In the genomic region with DNA sequence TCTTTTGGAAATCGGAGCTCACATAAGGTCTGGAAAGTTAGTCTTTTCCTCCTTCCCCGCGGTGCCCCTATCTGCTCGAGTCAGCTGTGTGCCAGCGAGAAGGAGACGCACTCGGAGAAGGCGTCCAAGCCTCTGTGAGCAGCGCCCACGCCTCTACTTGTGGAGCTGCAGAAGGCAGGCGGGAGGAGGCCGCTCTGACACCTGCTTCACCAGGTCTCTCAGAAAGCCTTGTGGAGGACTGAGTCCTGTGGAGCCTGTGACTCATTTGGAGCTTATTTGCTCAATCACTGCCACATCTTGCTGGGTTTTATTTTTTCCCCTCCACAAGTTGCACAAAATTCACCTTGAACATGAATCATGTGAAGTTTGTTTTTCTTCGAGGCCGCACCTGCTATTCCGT, we compare ENCODE assay signal across 15 cellular contexts.
DNase-seq lines count a peak whose midpoint lies in the region; ATAC-seq and TF ChIP-seq lines count a peak whose summit lies in the region.
"Had no signal": no experiment of that assay in that cellular context is flagged by ENCODE, and none has a peak within 500 bp of the region (broad histone marks: within the 10 kb centered on the region; RNA-seq: fewer than 3 reads in every experiment).

No MANE protein-coding gene starts in this region.

- peaks cover 5% of the 10 kb centered on the region for H3K27me3 Mint-ChIP-seq in endodermal cell (ENCODE audit: insufficient read depth)
- H3K27me3 Mint-ChIP-seq: CD8-positive, alpha-beta memory T cell; IgD-negative memory B cell had no signal

- H3K9me3 Mint-ChIP-seq in endodermal cell, result no peaks in the 10 kb centered on the region
- H3K9me3 Mint-ChIP-seq: GM23338 had no signal

- no peak overlapping the region for H3K27ac Mint-ChIP-seq in endodermal cell
- H3K27ac Mint-ChIP-seq: CD14-positive monocyte; CD8-positive, alpha-beta memory T cell; GM23338; IgD-negative memory B cell had no signal

- H2AFZ ChIP-seq in MM.1S (ENCODE audit: low read length) (peak overlapping the region; percentile 65), PC-3 (ENCODE audit: low read length) (no peak overlapping the region)
- H2AFZ ChIP-seq: GM23338 had no signal

- 94 to 95% methylated on average over 14 to 15 of the region's 15 CpGs for WGBS in endodermal cell (ENCODE audit: insufficient coverage in 1 of 2, insufficient read length in 1 of 2), 2 experiments

- no peaks in the 10 kb centered on the region for H3K27me3 ChIP-seq in MM.1S (replicated peaks; ENCODE audit: insufficient read depth, low read length)
- H3K27me3 ChIP-seq in PC-3 (ENCODE audit: low read length), result peaks cover 82% of the 10 kb centered on the region
- no peaks in the 10 kb centered on the region for H3K27me3 ChIP-seq in endodermal cell (ENCODE audit: control insufficient read depth, insufficient read depth, low read length, poor library complexity, severe bottlenecking)
- no peaks in the 10 kb centered on the region for H3K27me3 ChIP-seq in tibial artery

- H3K27ac ChIP-seq in MM.1S (ENCODE audit: low read length) (peak overlapping the region; percentile 50; the same call in 1 of the 2 replicates), PC-3 (ENCODE audit: low read length) (no peak overlapping the region), endodermal cell (ENCODE audit: low read depth, low read length) (no peak overlapping the region), tibial artery (no peak overlapping the region)
- H3K27ac ChIP-seq: A549 had no signal

- H3K9me3 ChIP-seq in MM.1S (replicated peaks; ENCODE audit: insufficient read depth, low read length) (no peaks in the 10 kb centered on the region), PC-3 (ENCODE audit: low read length) (no peaks in the 10 kb centered on the region), endodermal cell (ENCODE audit: control insufficient read depth, low read length) (no peaks in the 10 kb centered on the region), tibial artery (no peaks in the 10 kb centered on the region)
- H3K9me3 ChIP-seq: A549, Caco-2 had no signal

- CTCF ChIA-PET in PC-3 (lab: Charles Lee), result no interaction called here

- intact Hi-C loops in PC-3 (cut with micrococcal nuclease) (no loop called here), tibial artery (cut with DNase I; ENCODE audit: low total_unique reads) (no loop called here)

- H3F3A ChIP-seq in MM.1S (ENCODE audit: insufficient read depth, low read length), result no peaks in the 10 kb centered on the region
- no peaks in the 10 kb centered on the region for H3F3A ChIP-seq in PC-3 (ENCODE audit: low read length, unreplicated experiment)

- H3K4me1 ChIP-seq in MM.1S (ENCODE audit: low read length), result 0 out of 2 replicates have a peak, but pooled peaks cover 8% of the 10 kb centered on the region
- H3K4me1 ChIP-seq in PC-3 (ENCODE audit: insufficient read depth, low read length), result no peaks in the 10 kb centered on the region
- no peaks in the 10 kb centered on the region for H3K4me1 ChIP-seq in endodermal cell (ENCODE audit: control insufficient read depth, insufficient read depth, low read length)
- H3K4me1 ChIP-seq in tibial artery, result no peaks in the 10 kb centered on the region
- H3K4me1 ChIP-seq: A549, Caco-2 had no signal

- ATAC-seq in PC-3 (no peak; the same call in 1 of the 2 replicates), GM21529 (IDR thresholded peaks at IDR 0.05; ENCODE audit: unreplicated experiment) (no peak)
- ATAC-seq: A549 had no signal

- H4K20me1 ChIP-seq in MM.1S (ENCODE audit: insufficient read depth, low read length) (no peaks in the 10 kb centered on the region), PC-3 (ENCODE audit: low read length) (no peaks in the 10 kb centered on the region)

- H3K4me2 ChIP-seq in MM.1S (ENCODE audit: low read depth, low read length) (peak overlapping the region; percentile 63), PC-3 (ENCODE audit: low read length) (no peak overlapping the region)
- H3K4me2 ChIP-seq: A549, GM23338 had no signal

- H3K4me1 Mint-ChIP-seq in endodermal cell, result peaks cover 4% of the 10 kb centered on the region
- H3K4me1 Mint-ChIP-seq: CD14-positive monocyte; CD8-positive, alpha-beta memory T cell; IgD-negative memory B cell had no signal

- POLR2A ChIA-PET in PC-3 (lab: Charles Lee; ENCODE audit: unreplicated experiment), result interaction anchor here (0.5 kb wide), 1 partner anchor 1785 kb away, joined by 4 read pairs; no protein-coding TSS in a partner anchor

- H3K36me3 ChIP-seq in MM.1S (replicated peaks; ENCODE audit: insufficient read depth, low read length) (no peaks in the 10 kb centered on the region), PC-3 (ENCODE audit: low read depth, low read length) (no peaks in the 10 kb centered on the region), endodermal cell (ENCODE audit: control insufficient read depth, insufficient read depth, low read length) (no peaks in the 10 kb centered on the region), tibial artery (no peaks in the 10 kb centered on the region)

- no TSS peak for BruUV-seq in PC-3 (replicated peaks; lab: Mats Ljungman, UMichigan)

- H3K9ac ChIP-seq in MM.1S (ENCODE audit: low read length) (no peak overlapping the region), PC-3 (ENCODE audit: low read length) (no peak overlapping the region), endodermal cell (ENCODE audit: extremely low read depth, low read length, poor library complexity, severe bottlenecking) (no peak overlapping the region)

- H3K9me2 ChIP-seq in MM.1S (replicated peaks; ENCODE audit: insufficient read depth, low read length) (no peaks in the 10 kb centered on the region), PC-3 (replicated peaks; ENCODE audit: low read length) (no peaks in the 10 kb centered on the region)

- TF ChIP-seq CTCF in MM.1S (IDR thresholded peaks at IDR 0.05; ENCODE audit: low read length), result no peak
- no peak for TF ChIP-seq CTCF in PC-3 (conservative IDR thresholded peaks at IDR 0.05; ENCODE audit: low read depth, low read length)
- TF ChIP-seq CTCF in endodermal cell (conservative IDR thresholded peaks at IDR 0.05), result no peak
- no peak for TF ChIP-seq CTCF in tibial artery (IDR thresholded peaks at IDR 0.05)

- H3K4me3 Mint-ChIP-seq in endodermal cell, result no peak overlapping the region
- H3K4me3 Mint-ChIP-seq: CD14-positive monocyte; CD8-positive, alpha-beta memory T cell; GM23338; IgD-negative memory B cell had no signal

- DNase-seq in MM.1S (peak; percentile 33), PC-3 (peak; percentile 39), endodermal cell (peak; percentile 36), kidney tubule cell (ENCODE audit: low spot score) (peak; percentile 25), UCSD-AML1 (lab: John Stamatoyannopoulos, UW; ENCODE audit: unreplicated experiment) (no peak), DMS114 treated with DMSO at 0.1 percent for 48 hours (lab: John Stamatoyannopoulos, UW; ENCODE audit: unreplicated experiment) (no peak), tibial artery (no peak)
- DNase-seq: Caco-2; CD8-positive, alpha-beta memory T cell; DMS53 had no signal

- H3K36me3 Mint-ChIP-seq in endodermal cell (ENCODE audit: low read depth), result no peaks in the 10 kb centered on the region
- H3K36me3 Mint-ChIP-seq: CD14-positive monocyte; CD8-positive, alpha-beta memory T cell; IgD-negative memory B cell had no signal

- H3K4me3 ChIP-seq in MM.1S (ENCODE audit: low read length) (peak overlapping the region; percentile 38), PC-3 (ENCODE audit: low read length) (no peak overlapping the region), endodermal cell (ENCODE audit: low read length) (no peak overlapping the region), tibial artery (no peak overlapping the region)
- H3K4me3 ChIP-seq: A549, GM23338 had no signal

- H3K79me2 ChIP-seq in MM.1S (ENCODE audit: low read length) (no peaks in the 10 kb centered on the region), PC-3 (ENCODE audit: low read length) (no peaks in the 10 kb centered on the region)

Comparison
In these comparisons a context has a peak if more than half of its experiments do, and no peak if none do; other contexts are left out.
1. DNase-seq: peak in MM.1S (single experiment), PC-3 (single experiment), endodermal cell (single experiment) and kidney tubule cell (single experiment); none in UCSD-AML1 (single experiment), DMS114 treated with DMSO at 0.1 percent for 48 hours (single experiment) and tibial artery (0 of 2).